1 cellular context compared by ENCODE assay signal in the genomic region with DNA sequence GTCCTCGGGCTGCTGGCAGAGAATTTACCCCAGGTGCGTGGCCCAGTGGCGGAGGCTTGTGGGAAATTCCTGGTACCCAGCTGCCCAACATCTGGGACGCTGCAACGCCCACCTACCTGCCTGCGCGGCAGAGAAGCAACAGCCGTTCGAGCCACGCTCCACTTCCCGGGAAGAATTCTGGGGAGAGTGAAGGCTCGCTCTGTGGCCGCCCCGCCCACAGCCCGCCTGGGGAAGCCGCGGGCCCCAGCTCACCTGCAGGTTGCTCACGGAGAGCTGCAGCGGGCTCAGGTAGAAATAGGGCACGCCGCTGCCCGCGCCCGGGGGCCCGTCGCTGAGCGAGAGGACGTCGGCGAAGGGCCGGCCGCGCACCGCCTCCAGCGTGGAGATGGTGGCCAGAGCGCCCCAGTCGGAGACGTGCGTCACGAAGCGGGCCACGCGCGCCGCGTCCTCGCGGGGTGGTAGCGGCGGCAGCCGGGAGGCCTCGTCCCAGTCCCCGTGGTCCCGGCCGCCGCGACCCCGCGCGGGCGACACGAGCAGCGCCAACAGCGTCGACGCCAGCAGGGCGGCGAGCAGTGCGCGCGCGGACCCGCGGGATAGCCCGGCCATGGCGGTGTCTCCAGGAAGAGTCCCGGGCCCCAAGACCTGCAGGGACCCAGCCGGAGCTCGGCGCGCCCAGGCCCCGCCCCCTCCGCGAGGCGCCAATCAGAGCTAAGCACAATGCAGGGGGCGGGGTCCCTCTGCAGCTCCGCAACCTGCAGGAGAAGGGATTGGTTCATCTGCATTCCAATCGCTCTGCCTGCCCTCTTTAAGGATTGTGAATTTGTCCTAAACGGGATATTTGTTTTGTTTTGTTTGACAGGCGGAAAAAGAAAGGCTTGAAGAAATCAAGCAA.
TF ChIP-seq lines count a peak whose summit lies in the region.

Gene CREG1 (minus strand): TSS at position 627 of the 892 bp plus-strand sequence.

TF ChIP-seq in HepG2, 621 proteins besides CTCF, POLR2A, EP300 and RAD21 (continued from another document and continues in another):
- TF ChIP-seq, protein P1, sequence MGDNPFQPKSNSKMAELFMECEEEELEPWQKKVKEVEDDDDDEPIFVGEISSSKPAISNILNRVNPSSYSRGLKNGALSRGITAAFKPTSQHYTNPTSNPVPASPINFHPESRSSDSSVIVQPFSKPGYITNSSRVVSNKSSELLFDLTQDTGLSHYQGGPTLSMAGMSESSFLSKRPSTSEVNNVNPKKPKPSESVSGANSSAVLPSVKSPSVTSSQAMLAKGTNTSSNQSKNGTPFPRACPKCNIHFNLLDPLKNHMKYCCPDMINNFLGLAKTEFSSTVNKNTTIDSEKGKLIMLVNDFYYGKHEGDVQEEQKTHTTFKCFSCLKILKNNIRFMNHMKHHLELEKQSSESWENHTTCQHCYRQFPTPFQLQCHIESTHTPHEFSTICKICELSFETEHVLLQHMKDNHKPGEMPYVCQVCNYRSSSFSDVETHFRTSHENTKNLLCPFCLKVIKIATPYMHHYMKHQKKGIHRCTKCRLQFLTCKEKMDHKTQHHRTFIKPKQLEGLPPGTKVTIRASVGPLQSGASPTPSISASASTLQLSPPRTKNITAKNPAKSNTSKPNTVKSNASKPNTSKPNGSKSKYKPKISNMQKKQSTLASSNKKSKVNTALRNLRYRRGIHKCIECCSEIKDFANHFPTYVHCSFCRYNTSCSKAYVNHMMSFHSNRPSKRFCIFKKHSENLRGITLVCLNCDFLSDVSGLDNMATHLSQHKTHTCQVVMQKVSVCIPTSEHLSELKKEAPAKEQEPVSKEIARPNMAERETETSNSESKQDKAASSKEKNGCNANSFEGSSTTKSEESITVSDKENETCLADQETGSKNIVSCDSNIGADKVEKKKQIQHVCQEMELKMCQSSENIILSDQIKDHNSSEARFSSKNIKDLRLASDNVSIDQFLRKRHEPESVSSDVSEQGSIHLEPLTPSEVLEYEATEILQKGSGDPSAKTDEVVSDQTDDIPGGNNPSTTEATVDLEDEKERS (CRISPR knock-in tag; IDR thresholded peaks at IDR 0.05): no peak
- TF ChIP-seq ZZZ3 (CRISPR knock-in tag; IDR thresholded peaks at IDR 0.05; ENCODE audit: borderline replicate concordance) (no peak), SMARCC2 (IDR thresholded peaks at IDR 0.05) (no peak), PHF8 (CRISPR knock-in tag; IDR thresholded peaks at IDR 0.05) (peak; percentile 54), MXD4 (CRISPR knock-in tag; IDR thresholded peaks at IDR 0.05) (peak; percentile 7; the same call in 1 of the 2 replicates), ZNF609 (CRISPR knock-in tag; IDR thresholded peaks at IDR 0.05; ENCODE audit: borderline replicate concordance) (no peak), ZNF550 (CRISPR knock-in tag; IDR thresholded peaks at IDR 0.05; ENCODE audit: borderline replicate concordance) (no peak), ZNF607 (CRISPR knock-in tag; IDR thresholded peaks at IDR 0.05; ENCODE audit: borderline replicate concordance) (peak; percentile 41), TFE3 (CRISPR knock-in tag; IDR thresholded peaks at IDR 0.05) (no peak), DNMT3B (CRISPR knock-in tag; conservative IDR thresholded peaks at IDR 0.05) (no peak), PAX8 (CRISPR knock-in tag; IDR thresholded peaks at IDR 0.05; ENCODE audit: borderline replicate concordance) (no peak), NONO (IDR thresholded peaks at IDR 0.05) (no peak), NONO (CRISPR knock-in tag; conservative IDR thresholded peaks at IDR 0.05) (no peak), ZNF335 (CRISPR knock-in tag; IDR thresholded peaks at IDR 0.05) (no peak), EEA1 (CRISPR knock-in tag; IDR thresholded peaks at IDR 0.05; ENCODE audit: borderline replicate concordance) (no peak), NRL (CRISPR knock-in tag; IDR thresholded peaks at IDR 0.05; ENCODE audit: borderline replicate concordance) (peak; percentile 31; the same call in 1 of the 2 replicates), ZNF432 (CRISPR knock-in tag; IDR thresholded peaks at IDR 0.05; ENCODE audit: borderline replicate concordance) (no peak; the same call in 1 of the 2 replicates), JARID2 (CRISPR knock-in tag; IDR thresholded peaks at IDR 0.05; ENCODE audit: insufficient replicate concordance) (no peak), ZNF782 (CRISPR knock-in tag; IDR thresholded peaks at IDR 0.05; ENCODE audit: borderline replicate concordance) (no peak; the same call in 1 of the 2 replicates), JUN (CRISPR knock-in tag; IDR thresholded peaks at IDR 0.05) (no peak), ZNF510 (CRISPR knock-in tag; IDR thresholded peaks at IDR 0.05; ENCODE audit: low read depth) (no peak), CHD2 (IDR thresholded peaks at IDR 0.05; ENCODE audit: low read depth, low read length) (no peak)
- TF ChIP-seq, protein P2, sequence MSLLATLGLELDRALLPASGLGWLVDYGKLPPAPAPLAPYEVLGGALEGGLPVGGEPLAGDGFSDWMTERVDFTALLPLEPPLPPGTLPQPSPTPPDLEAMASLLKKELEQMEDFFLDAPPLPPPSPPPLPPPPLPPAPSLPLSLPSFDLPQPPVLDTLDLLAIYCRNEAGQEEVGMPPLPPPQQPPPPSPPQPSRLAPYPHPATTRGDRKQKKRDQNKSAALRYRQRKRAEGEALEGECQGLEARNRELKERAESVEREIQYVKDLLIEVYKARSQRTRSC (CRISPR knock-in tag; IDR thresholded peaks at IDR 0.05; ENCODE audit: low read depth): no peak
- TF ChIP-seq, protein P3, sequence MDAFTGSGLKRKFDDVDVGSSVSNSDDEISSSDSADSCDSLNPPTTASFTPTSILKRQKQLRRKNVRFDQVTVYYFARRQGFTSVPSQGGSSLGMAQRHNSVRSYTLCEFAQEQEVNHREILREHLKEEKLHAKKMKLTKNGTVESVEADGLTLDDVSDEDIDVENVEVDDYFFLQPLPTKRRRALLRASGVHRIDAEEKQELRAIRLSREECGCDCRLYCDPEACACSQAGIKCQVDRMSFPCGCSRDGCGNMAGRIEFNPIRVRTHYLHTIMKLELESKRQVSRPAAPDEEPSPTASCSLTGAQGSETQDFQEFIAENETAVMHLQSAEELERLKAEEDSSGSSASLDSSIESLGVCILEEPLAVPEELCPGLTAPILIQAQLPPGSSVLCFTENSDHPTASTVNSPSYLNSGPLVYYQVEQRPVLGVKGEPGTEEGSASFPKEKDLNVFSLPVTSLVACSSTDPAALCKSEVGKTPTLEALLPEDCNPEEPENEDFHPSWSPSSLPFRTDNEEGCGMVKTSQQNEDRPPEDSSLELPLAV (CRISPR knock-in tag; conservative IDR thresholded peaks at IDR 0.05; ENCODE audit: low read depth): no peak
- TF ChIP-seq, protein P4, sequence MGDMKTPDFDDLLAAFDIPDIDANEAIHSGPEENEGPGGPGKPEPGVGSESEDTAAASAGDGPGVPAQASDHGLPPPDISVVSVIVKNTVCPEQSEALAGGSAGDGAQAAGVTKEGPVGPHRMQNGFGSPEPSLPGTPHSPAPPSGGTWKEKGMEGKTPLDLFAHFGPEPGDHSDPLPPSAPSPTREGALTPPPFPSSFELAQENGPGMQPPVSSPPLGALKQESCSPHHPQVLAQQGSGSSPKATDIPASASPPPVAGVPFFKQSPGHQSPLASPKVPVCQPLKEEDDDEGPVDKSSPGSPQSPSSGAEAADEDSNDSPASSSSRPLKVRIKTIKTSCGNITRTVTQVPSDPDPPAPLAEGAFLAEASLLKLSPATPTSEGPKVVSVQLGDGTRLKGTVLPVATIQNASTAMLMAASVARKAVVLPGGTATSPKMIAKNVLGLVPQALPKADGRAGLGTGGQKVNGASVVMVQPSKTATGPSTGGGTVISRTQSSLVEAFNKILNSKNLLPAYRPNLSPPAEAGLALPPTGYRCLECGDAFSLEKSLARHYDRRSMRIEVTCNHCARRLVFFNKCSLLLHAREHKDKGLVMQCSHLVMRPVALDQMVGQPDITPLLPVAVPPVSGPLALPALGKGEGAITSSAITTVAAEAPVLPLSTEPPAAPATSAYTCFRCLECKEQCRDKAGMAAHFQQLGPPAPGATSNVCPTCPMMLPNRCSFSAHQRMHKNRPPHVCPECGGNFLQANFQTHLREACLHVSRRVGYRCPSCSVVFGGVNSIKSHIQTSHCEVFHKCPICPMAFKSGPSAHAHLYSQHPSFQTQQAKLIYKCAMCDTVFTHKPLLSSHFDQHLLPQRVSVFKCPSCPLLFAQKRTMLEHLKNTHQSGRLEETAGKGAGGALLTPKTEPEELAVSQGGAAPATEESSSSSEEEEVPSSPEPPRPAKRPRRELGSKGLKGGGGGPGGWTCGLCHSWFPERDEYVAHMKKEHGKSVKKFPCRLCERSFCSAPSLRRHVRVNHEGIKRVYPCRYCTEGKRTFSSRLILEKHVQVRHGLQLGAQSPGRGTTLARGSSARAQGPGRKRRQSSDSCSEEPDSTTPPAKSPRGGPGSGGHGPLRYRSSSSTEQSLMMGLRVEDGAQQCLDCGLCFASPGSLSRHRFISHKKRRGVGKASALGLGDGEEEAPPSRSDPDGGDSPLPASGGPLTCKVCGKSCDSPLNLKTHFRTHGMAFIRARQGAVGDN (CRISPR knock-in tag; IDR thresholded peaks at IDR 0.05): peak; percentile 88
- TF ChIP-seq, protein P5, sequence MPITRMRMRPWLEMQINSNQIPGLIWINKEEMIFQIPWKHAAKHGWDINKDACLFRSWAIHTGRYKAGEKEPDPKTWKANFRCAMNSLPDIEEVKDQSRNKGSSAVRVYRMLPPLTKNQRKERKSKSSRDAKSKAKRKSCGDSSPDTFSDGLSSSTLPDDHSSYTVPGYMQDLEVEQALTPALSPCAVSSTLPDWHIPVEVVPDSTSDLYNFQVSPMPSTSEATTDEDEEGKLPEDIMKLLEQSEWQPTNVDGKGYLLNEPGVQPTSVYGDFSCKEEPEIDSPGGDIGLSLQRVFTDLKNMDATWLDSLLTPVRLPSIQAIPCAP (CRISPR knock-in tag; IDR thresholded peaks at IDR 0.05; ENCODE audit: low read depth): no peak
- TF ChIP-seq, protein P6, sequence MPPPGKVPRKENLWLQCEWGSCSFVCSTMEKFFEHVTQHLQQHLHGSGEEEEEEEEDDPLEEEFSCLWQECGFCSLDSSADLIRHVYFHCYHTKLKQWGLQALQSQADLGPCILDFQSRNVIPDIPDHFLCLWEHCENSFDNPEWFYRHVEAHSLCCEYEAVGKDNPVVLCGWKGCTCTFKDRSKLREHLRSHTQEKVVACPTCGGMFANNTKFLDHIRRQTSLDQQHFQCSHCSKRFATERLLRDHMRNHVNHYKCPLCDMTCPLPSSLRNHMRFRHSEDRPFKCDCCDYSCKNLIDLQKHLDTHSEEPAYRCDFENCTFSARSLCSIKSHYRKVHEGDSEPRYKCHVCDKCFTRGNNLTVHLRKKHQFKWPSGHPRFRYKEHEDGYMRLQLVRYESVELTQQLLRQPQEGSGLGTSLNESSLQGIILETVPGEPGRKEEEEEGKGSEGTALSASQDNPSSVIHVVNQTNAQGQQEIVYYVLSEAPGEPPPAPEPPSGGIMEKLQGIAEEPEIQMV (CRISPR knock-in tag; IDR thresholded peaks at IDR 0.05; ENCODE audit: low read depth): peak; percentile 65; the same call in 1 of the 2 replicates
- TF ChIP-seq, protein P7, sequence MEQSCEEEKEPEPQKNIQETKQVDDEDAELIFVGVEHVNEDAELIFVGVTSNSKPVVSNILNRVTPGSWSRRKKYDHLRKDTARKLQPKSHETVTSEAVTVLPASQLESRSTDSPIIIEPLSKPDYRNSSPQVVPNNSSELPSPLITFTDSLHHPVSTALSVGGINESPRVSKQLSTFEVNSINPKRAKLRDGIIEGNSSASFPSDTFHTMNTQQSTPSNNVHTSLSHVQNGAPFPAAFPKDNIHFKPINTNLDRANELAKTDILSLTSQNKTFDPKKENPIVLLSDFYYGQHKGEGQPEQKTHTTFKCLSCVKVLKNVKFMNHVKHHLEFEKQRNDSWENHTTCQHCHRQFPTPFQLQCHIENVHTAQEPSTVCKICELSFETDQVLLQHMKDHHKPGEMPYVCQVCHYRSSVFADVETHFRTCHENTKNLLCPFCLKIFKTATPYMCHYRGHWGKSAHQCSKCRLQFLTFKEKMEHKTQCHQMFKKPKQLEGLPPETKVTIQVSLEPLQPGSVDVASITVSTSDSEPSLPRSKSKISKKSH (CRISPR knock-in tag; IDR thresholded peaks at IDR 0.05; ENCODE audit: borderline replicate concordance): peak; percentile 29; the same call in 1 of the 2 replicates
